9 cellular contexts compared by ENCODE assay signal in genomic region chr18:79677840-79678239, GRCh38. TPM values are rescaled to one million over a fixed set of nuclear protein-coding genes. Genes with fewer than 3 reads are reported as not detected.
DNase-seq lines count a peak whose midpoint lies in the region; ATAC-seq and TF ChIP-seq lines count a peak whose summit lies in the region.
"Had no signal": no experiment of that assay in that cellular context is flagged by ENCODE, and none has a peak within 500 bp of the region (broad histone marks: within the 10 kb centered on the region; RNA-seq: fewer than 3 reads in every experiment).

No MANE protein-coding gene starts in this region.

- no peak for TF ChIP-seq CTCF in left lung (IDR thresholded peaks at IDR 0.05)

- CTCF ChIA-PET in activated naive CD4-positive, alpha-beta T cell treated with anti-CD3 and anti-CD28 coated beads for 36 hours (lab: Charles Lee), result interaction anchor here (1.8 kb wide), 1 partner anchor 297 kb away, joined by 5 read pairs; no protein-coding TSS in a partner anchor
- CTCF ChIA-PET in activated CD8-positive, alpha-beta T cell treated with anti-CD3 and anti-CD28 coated beads, Interleukin-2, amount 10 ng/mL, durations not matched to agents 7 days and 5 days (lab: Charles Lee), result no interaction called here

- intact Hi-C loops in activated naive CD4-positive, alpha-beta T cell treated with anti-CD3 and anti-CD28 coated beads for 36 hours (cut with micrococcal nuclease), result loop anchor here (2.0 kb wide), 1 partner anchor 287 kb away; the partner anchor contains the start of gene HSBP1L1
- intact Hi-C loops in left lung (cut with DNase I), result no loop called here

- ATAC-seq in activated CD8-positive, alpha-beta T cell treated with anti-CD3 and anti-CD28 coated beads, Interleukin-2, amount 10 ng/mL, durations not matched to agents 7 days and 5 days, result no peak
- no peak for ATAC-seq in left lung
- no peak for ATAC-seq in GM21825 (IDR thresholded peaks at IDR 0.05; ENCODE audit: unreplicated experiment)

- H3K36me3 Mint-ChIP-seq in activated naive CD4-positive, alpha-beta T cell treated with anti-CD3 and anti-CD28 coated beads for 36 hours (ENCODE audit: low read depth), result peaks cover 34% of the 10 kb centered on the region
- peaks cover 27% of the 10 kb centered on the region for H3K36me3 Mint-ChIP-seq in activated CD8-positive, alpha-beta T cell treated with anti-CD3 and anti-CD28 coated beads, Interleukin-2, amount 10 ng/mL, durations not matched to agents 7 days and 5 days (ENCODE audit: low read depth)

- H3K4me3 ChIP-seq in left lung (peak overlapping the region; percentile 6 to 92), subcutaneous abdominal adipose tissue (ENCODE audit: low read depth in 1 of 5, low read length in 5 of 5) (peak overlapping the region in 3 of 5 donors; percentile 40 to 96 (median 88))

- DNase-seq in activated naive CD4-positive, alpha-beta T cell treated with anti-CD3 and anti-CD28 coated beads for 36 hours, result no peak
- no peak for DNase-seq in activated naive CD4-positive, alpha-beta T cell treated with Interleukin-2 at 50 U/mL for 16 hours
- no peak for DNase-seq in activated CD8-positive, alpha-beta T cell treated with anti-CD3 and anti-CD28 coated beads, Interleukin-2, amount 10 ng/mL, durations not matched to agents 7 days and 5 days
- DNase-seq in left lung (no peak), SW 1271 (lab: John Stamatoyannopoulos, UW) (no peak), NCI-H1417 treated with DMSO at 0.1 percent for 48 hours (lab: John Stamatoyannopoulos, UW) (no peak)
- DNase-seq: activated CD4-positive, alpha-beta T cell treated with anti-CD3 and anti-CD28 coated beads, Interleukin-2, amount 50 U/mL, for 4 hours had no signal

- no peaks in the 10 kb centered on the region for H3K9me3 Mint-ChIP-seq in activated naive CD4-positive, alpha-beta T cell treated with anti-CD3 and anti-CD28 coated beads for 36 hours
- H3K9me3 Mint-ChIP-seq in activated CD8-positive, alpha-beta T cell treated with anti-CD3 and anti-CD28 coated beads, Interleukin-2, amount 10 ng/mL, durations not matched to agents 7 days and 5 days (ENCODE audit: insufficient read depth), result no peaks in the 10 kb centered on the region

- H3K4me1 Mint-ChIP-seq in activated naive CD4-positive, alpha-beta T cell treated with anti-CD3 and anti-CD28 coated beads for 36 hours (ENCODE audit: low read depth), result peaks cover 50% of the 10 kb centered on the region
- H3K4me1 Mint-ChIP-seq in activated CD8-positive, alpha-beta T cell treated with anti-CD3 and anti-CD28 coated beads, Interleukin-2, amount 10 ng/mL, durations not matched to agents 7 days and 5 days (ENCODE audit: low read depth), result peaks cover 41% of the 10 kb centered on the region

- H3K27ac ChIP-seq in left lung, result peak overlapping the region; percentile 93 to 99
- peak overlapping the region; percentile 96 for H3K27ac ChIP-seq in subcutaneous abdominal adipose tissue (ENCODE audit: low read depth, low read length)

- no peaks in the 10 kb centered on the region for H3K36me3 ChIP-seq in left lung
- peaks cover 0 to 15% (median 3%) of the 10 kb centered on the region in 5 donors for H3K36me3 ChIP-seq in subcutaneous abdominal adipose tissue (ENCODE audit: control insufficient read depth in 5 of 5, insufficient read depth in 5 of 5, low read length in 5 of 5)

- peaks cover 18 to 45% of the 10 kb centered on the region in 2 donors for H3K4me1 ChIP-seq in left lung
- H3K4me1 ChIP-seq in subcutaneous abdominal adipose tissue (ENCODE audit: control insufficient read depth in 5 of 5, insufficient read depth in 5 of 5, low read length in 5 of 5), result peaks cover 12 to 45% (median 32%) of the 10 kb centered on the region in 5 donors

- H3K27me3 ChIP-seq in left lung (no peaks in the 10 kb centered on the region), subcutaneous abdominal adipose tissue (ENCODE audit: control insufficient read depth in 5 of 5, insufficient read depth in 4 of 5, low read length in 5 of 5) (no peaks in the 10 kb centered on the region)

- POLR2A ChIA-PET in activated CD8-positive, alpha-beta T cell treated with anti-CD3 and anti-CD28 coated beads, Interleukin-2, amount 10 ng/mL, durations not matched to agents 7 days and 5 days (lab: Charles Lee), result no interaction called here

- peak overlapping the region; percentile 98 for H3K27ac Mint-ChIP-seq in activated naive CD4-positive, alpha-beta T cell treated with anti-CD3 and anti-CD28 coated beads for 36 hours
- H3K27ac Mint-ChIP-seq in activated CD8-positive, alpha-beta T cell treated with anti-CD3 and anti-CD28 coated beads, Interleukin-2, amount 10 ng/mL, durations not matched to agents 7 days and 5 days, result no peak overlapping the region

- no peaks in the 10 kb centered on the region for H3K27me3 Mint-ChIP-seq in activated naive CD4-positive, alpha-beta T cell treated with anti-CD3 and anti-CD28 coated beads for 36 hours (ENCODE audit: low read depth)
- H3K27me3 Mint-ChIP-seq in activated CD8-positive, alpha-beta T cell treated with anti-CD3 and anti-CD28 coated beads, Interleukin-2, amount 10 ng/mL, durations not matched to agents 7 days and 5 days (ENCODE audit: low read depth), result no peaks in the 10 kb centered on the region

- peak overlapping the region; percentile 93 for H3K4me3 Mint-ChIP-seq in activated naive CD4-positive, alpha-beta T cell treated with anti-CD3 and anti-CD28 coated beads for 36 hours
- H3K4me3 Mint-ChIP-seq in activated CD8-positive, alpha-beta T cell treated with anti-CD3 and anti-CD28 coated beads, Interleukin-2, amount 10 ng/mL, durations not matched to agents 7 days and 5 days, result peak overlapping the region; percentile 89

- peak overlapping the region in 4 of 5 donors; percentile 68 to 91 (median 86) for H3K9ac ChIP-seq in subcutaneous abdominal adipose tissue (ENCODE audit: low read length in 5 of 5)

- no peaks in the 10 kb centered on the region for H3K9me3 ChIP-seq in left lung
- H3K9me3 ChIP-seq in subcutaneous abdominal adipose tissue (ENCODE audit: control insufficient read depth in 5 of 5, low read length in 5 of 5), result no peaks in the 10 kb centered on the region

RNA-seq across cellular contexts. Expression of gene CTDP1, which starts 1.8 kb away (rescaled TPM):
- total RNA-seq in activated naive CD4-positive, alpha-beta T cell treated with anti-CD3 and anti-CD28 coated beads for 36 hours, result 10 to 100 TPM; 28.0 to 29.1 TPM
- total RNA-seq in activated CD8-positive, alpha-beta T cell treated with anti-CD3 and anti-CD28 coated beads, Interleukin-2, amount 10 ng/mL, durations not matched to agents 7 days and 5 days, result 10 to 100 TPM; 35.5 to 36.8 TPM
- total RNA-seq in left lung, result 10 to 100 TPM; 18.5 to 24.4 TPM
